Comparison of ENCODE assay signal across 19 cellular contexts in genomic region chr7:89085580-89085979, GRCh38.
DNase-seq lines count a peak whose midpoint lies in the region; ATAC-seq, FAIRE-seq and TF ChIP-seq lines count a peak whose summit lies in the region.
"Had no signal": no experiment of that assay in that cellular context is flagged by ENCODE, and none has a peak within 500 bp of the region (broad histone marks: within the 10 kb centered on the region; RNA-seq: fewer than 3 reads in every experiment).

No MANE protein-coding gene starts in this region.

- H3K36me3 ChIP-seq in SK-N-SH (replicated peaks in 1 of 2; ENCODE audit: control insufficient read depth in 1 of 2, insufficient read depth in 2 of 2, low read length in 1 of 2) (no peaks in the 10 kb centered on the region), endodermal cell (ENCODE audit: control insufficient read depth, insufficient read depth, low read length) (no peaks in the 10 kb centered on the region), body of pancreas (replicated peaks in 1 of 2; ENCODE audit: insufficient read depth in 1 of 2, low read depth in 2 of 2) (no peaks in the 10 kb centered on the region)
- H3K36me3 ChIP-seq: BLaER1 treated with 17β-estradiol and CSF1 and Interleukin-3, amounts not matched to agents 10 nM and 100 nM; HAP-1 had no signal

- H3K9me2 ChIP-seq in SK-N-SH, result no peaks in the 10 kb centered on the region

- H3K4me2 ChIP-seq in H9 (ENCODE audit: insufficient read depth, insufficient read length, low read length), result no peak overlapping the region
- no peak overlapping the region for H3K4me2 ChIP-seq in SK-N-SH
- H3K4me2 ChIP-seq: BLaER1 treated with 17β-estradiol and CSF1 and Interleukin-3, amounts not matched to agents 10 nM and 100 nM had no signal

- TF ChIP-seq RAD21 in SK-N-SH (IDR thresholded peaks at IDR 0.05; ENCODE audit: low read length), result no peak

- H2BK120ac ChIP-seq in H9 (ENCODE audit: low read depth, low read length, poor library complexity, severe bottlenecking), result no peak overlapping the region

- H2AFZ ChIP-seq in H9 (ENCODE audit: low read length), result no peak overlapping the region
- H2AFZ ChIP-seq in SK-N-SH (ENCODE audit: low read depth), result no peak overlapping the region

- H3K4ac ChIP-seq in H9 (ENCODE audit: low read depth, low read length), result no peak overlapping the region

- H3K56ac ChIP-seq in H9 (ENCODE audit: insufficient read length, low read depth, low read length), result no peak overlapping the region

- no peak overlapping the region for H2AK5ac ChIP-seq in H9 (ENCODE audit: insufficient read length, low read length)

- CTCF ChIA-PET in SK-N-SH (lab: Yijun Ruan, JAX), result interaction anchor here (0.7 kb wide), 1 partner anchor 41 kb away, joined by 3 read pairs; no protein-coding TSS in a partner anchor

- H3K79me2 ChIP-seq in H9 (ENCODE audit: insufficient read depth, low read length) (no peaks in the 10 kb centered on the region), SK-N-SH (ENCODE audit: insufficient read depth) (no peaks in the 10 kb centered on the region)

- H3K27ac Mint-ChIP-seq in H9, result peak overlapping the region in 2 of 3 experiments; percentile 30 to 50; a peak in 4 of 7 replicates
- H3K27ac Mint-ChIP-seq in endodermal cell, result peak overlapping the region; percentile 82
- H3K27ac Mint-ChIP-seq: B cell; CD8-positive, alpha-beta T cell had no signal

- H3K14ac ChIP-seq in H9 (ENCODE audit: insufficient read depth, low read length), result no peak overlapping the region

- no peak overlapping the region for H2BK12ac ChIP-seq in H9 (ENCODE audit: insufficient read length, low read depth, low read length)

- POLR2A ChIA-PET in SK-N-SH (lab: Yijun Ruan, JAX), result no interaction called here

- DNase-seq in D721Med (ENCODE audit: insufficient read length, low spot score) (no peak), H9 (no peak), SK-N-SH (peak; percentile 6), endodermal cell (no peak), body of pancreas (no peak), cortex of kidney (lab: John Stamatoyannopoulos, UW) (no peak)
- DNase-seq: Calu3; CD8-positive, alpha-beta T cell; DMS 273 treated with DMSO at 0.1 percent for 48 hours; DMS53; DND-41; EL had no signal

- no peaks in the 10 kb centered on the region for H3F3A ChIP-seq in SK-N-SH (replicated peaks; ENCODE audit: insufficient read depth)

- no peak for TF ChIP-seq POLR2A in body of pancreas (IDR thresholded peaks at IDR 0.05)

- H2BK15ac ChIP-seq in H9 (ENCODE audit: low read depth, low read length), result no peak overlapping the region

- H3K4me1 Mint-ChIP-seq in H9, result peaks cover 22 to 23% of the 10 kb centered on the region in 2 experiments
- peaks cover 30% of the 10 kb centered on the region for H3K4me1 Mint-ChIP-seq in endodermal cell
- H3K4me1 Mint-ChIP-seq: B cell had no signal

- no peak overlapping the region for H2BK5ac ChIP-seq in H9 (ENCODE audit: insufficient read length, low read length)

- H3K4me3 ChIP-seq in SK-N-SH (ENCODE audit: low read depth in 2 of 2, low read length in 1 of 2), result no peak overlapping the region
- no peak overlapping the region for H3K4me3 ChIP-seq in endodermal cell (ENCODE audit: low read length)
- no peak overlapping the region for H3K4me3 ChIP-seq in body of pancreas
- H3K4me3 ChIP-seq: BLaER1 treated with 17β-estradiol and CSF1 and Interleukin-3, amounts not matched to agents 10 nM and 100 nM; GM12878; HAP-1 had no signal

- H4K5ac ChIP-seq in H9 (ENCODE audit: insufficient read length, low read depth, low read length), result no peak overlapping the region

- H3K36me3 Mint-ChIP-seq in H9 (ENCODE audit: insufficient read depth in 1 of 3, low read depth in 3 of 3) (no peaks in the 10 kb centered on the region), endodermal cell (ENCODE audit: low read depth) (no peaks in the 10 kb centered on the region)
- H3K36me3 Mint-ChIP-seq: CD8-positive, alpha-beta T cell had no signal

- H3K27me3 Mint-ChIP-seq in H9 (ENCODE audit: low read depth) (no peaks in the 10 kb centered on the region; the same call in 1 of the 2 replicates), endodermal cell (ENCODE audit: insufficient read depth) (no peaks in the 10 kb centered on the region)
- H3K27me3 Mint-ChIP-seq: B cell had no signal

- no peaks in the 10 kb centered on the region for H3K79me1 ChIP-seq in H9 (ENCODE audit: insufficient read depth, low read depth, low read length, poor library complexity, severe bottlenecking)

- H3K4me1 ChIP-seq in H9 (ENCODE audit: insufficient read depth, low read length) (no peaks in the 10 kb centered on the region), SK-N-SH (ENCODE audit: control insufficient read depth in 1 of 2, insufficient read depth in 2 of 2, low read depth in 1 of 2, low read length in 1 of 2) (no peaks in the 10 kb centered on the region; a peak in 1 of 4 replicates), endodermal cell (ENCODE audit: control insufficient read depth, insufficient read depth, low read length) (peaks cover 6% of the 10 kb centered on the region), body of pancreas (no peaks in the 10 kb centered on the region)
- H3K4me1 ChIP-seq: BLaER1 treated with 17β-estradiol and CSF1 and Interleukin-3, amounts not matched to agents 10 nM and 100 nM; HAP-1 had no signal

- H4K8ac ChIP-seq in H9 (replicated peaks; ENCODE audit: insufficient read length, low read depth, low read length), result no peak overlapping the region

- intact Hi-C loops in body of pancreas (cut with DNase I), result no loop called here

- no peak overlapping the region for H3K23ac ChIP-seq in H9 (ENCODE audit: insufficient read length, low read depth, low read length)

- H3K23me2 ChIP-seq in H9 (ENCODE audit: insufficient read length, low read depth, low read length, poor library complexity, severe bottlenecking), result no peaks in the 10 kb centered on the region

- H3K9me3 Mint-ChIP-seq in H9, result no peaks in the 10 kb centered on the region
- no peaks in the 10 kb centered on the region for H3K9me3 Mint-ChIP-seq in endodermal cell
- H3K9me3 Mint-ChIP-seq: CD8-positive, alpha-beta T cell had no signal

- FAIRE-seq in D721Med (lab: Jason Lieb, UNC), result peak; percentile 84
- FAIRE-seq: GM12878, H1 had no signal

- peak in 1 of 2 experiments; percentile 80; a peak in 2 of 4 replicates for TF ChIP-seq EP300 in SK-N-SH (IDR thresholded peaks at IDR 0.05; ENCODE audit: borderline replicate concordance in 1 of 2, low read depth in 1 of 2, low read length in 1 of 2)

- H3K9ac ChIP-seq in H9 (ENCODE audit: extremely low read depth, insufficient read length, low read length) (no peak overlapping the region), SK-N-SH (no peak overlapping the region), endodermal cell (ENCODE audit: extremely low read depth, low read length, poor library complexity, severe bottlenecking) (no peak overlapping the region)
- H3K9ac ChIP-seq: BLaER1 treated with 17β-estradiol and CSF1 and Interleukin-3, amounts not matched to agents 10 nM and 100 nM had no signal

- ATAC-seq in body of pancreas (no peak), HG03565 (IDR thresholded peaks at IDR 0.05; ENCODE audit: unreplicated experiment) (no peak)
- ATAC-seq: CD8-positive, alpha-beta T cell; GM12878 had no signal

- no peak overlapping the region for H3K27ac ChIP-seq in H9 (ENCODE audit: insufficient read length, low read depth, low read length)
- no peak overlapping the region for H3K27ac ChIP-seq in SK-N-SH (ENCODE audit: low read depth in 2 of 2, low read length in 1 of 2)
- H3K27ac ChIP-seq in endodermal cell (ENCODE audit: low read depth, low read length), result no peak overlapping the region
- H3K27ac ChIP-seq in body of pancreas, result no peak overlapping the region
- H3K27ac ChIP-seq: BLaER1 treated with 17β-estradiol and CSF1 and Interleukin-3, amounts not matched to agents 10 nM and 100 nM; HL-60 had no signal

- no peak overlapping the region for H2BK20ac ChIP-seq in H9 (ENCODE audit: low read depth, low read length, poor library complexity, severe bottlenecking)

- H3T11ph ChIP-seq in H9 (ENCODE audit: low read length), result no peak overlapping the region

- TF ChIP-seq CTCF in D721Med (IDR thresholded peaks at IDR 0.05; ENCODE audit: insufficient read depth, missing control alignments) (no peak), H9 (conservative IDR thresholded peaks at IDR 0.05) (no peak), SK-N-SH (IDR thresholded peaks at IDR 0.05) (no peak), endodermal cell (conservative IDR thresholded peaks at IDR 0.05) (no peak), body of pancreas (IDR thresholded peaks at IDR 0.05) (no peak)

- H3K27me3 ChIP-seq in H9 (ENCODE audit: insufficient read depth, low read length), result no peaks in the 10 kb centered on the region
- no peaks in the 10 kb centered on the region for H3K27me3 ChIP-seq in SK-N-SH (ENCODE audit: insufficient read depth)
- no peaks in the 10 kb centered on the region for H3K27me3 ChIP-seq in endodermal cell (ENCODE audit: control insufficient read depth, insufficient read depth, low read length, poor library complexity, severe bottlenecking)
- no peaks in the 10 kb centered on the region for H3K27me3 ChIP-seq in body of pancreas
- H3K27me3 ChIP-seq: BLaER1 treated with 17β-estradiol and CSF1 and Interleukin-3, amounts not matched to agents 10 nM and 100 nM had no signal

- WGBS in H9 (ENCODE audit: extremely low coverage, insufficient read length, low lambda C conversion rate), result no CpG with 5 or more reads among the region's 2 CpGs
- 26% methylated on average over 2 of the region's 2 CpGs for WGBS in SK-N-SH (ENCODE audit: low lambda C conversion rate)
- WGBS in endodermal cell (ENCODE audit: insufficient coverage in 1 of 2, insufficient read length in 1 of 2), 2 experiments, result 52% methylated on average over 2 of the region's 2 CpGs; no CpG with 5 or more reads in 1 of the 2 experiments
- 72 to 77% methylated on average over 2 of the region's 2 CpGs for WGBS in body of pancreas, 2 donors

- H4K20me1 ChIP-seq in H9 (ENCODE audit: control insufficient read depth, insufficient read depth, insufficient read length) (no peaks in the 10 kb centered on the region), SK-N-SH (ENCODE audit: insufficient read depth) (no peaks in the 10 kb centered on the region)
- H4K20me1 ChIP-seq: BLaER1 treated with 17β-estradiol and CSF1 and Interleukin-3, amounts not matched to agents 10 nM and 100 nM had no signal

- H3K4me3 Mint-ChIP-seq in H9 (no peak overlapping the region), endodermal cell (no peak overlapping the region)
- H3K4me3 Mint-ChIP-seq: B cell; CD8-positive, alpha-beta T cell had no signal

- no peak overlapping the region for H3K18ac ChIP-seq in H9 (ENCODE audit: insufficient read length, low read depth, low read length)

- no peaks in the 10 kb centered on the region for H3K9me3 ChIP-seq in H9 (ENCODE audit: control insufficient read depth, low read depth, low read length)
- no peaks in the 10 kb centered on the region; the same call in 1 of the 2 replicates for H3K9me3 ChIP-seq in SK-N-SH
- H3K9me3 ChIP-seq in endodermal cell (ENCODE audit: control insufficient read depth, low read length), result no peaks in the 10 kb centered on the region
- H3K9me3 ChIP-seq in body of pancreas, result no peaks in the 10 kb centered on the region
- H3K9me3 ChIP-seq: BLaER1 treated with 17β-estradiol and CSF1 and Interleukin-3, amounts not matched to agents 10 nM and 100 nM; HAP-1 had no signal

- H4K91ac ChIP-seq in H9 (ENCODE audit: insufficient read length, low read depth, low read length), result no peak overlapping the region

TF ChIP-seq in SK-N-SH, 30 proteins besides CTCF, POLR2A, EP300 and RAD21 (continues in another document):
- TF ChIP-seq JUND (IDR thresholded peaks at IDR 0.05) (no peak), NRF1 (IDR thresholded peaks at IDR 0.05; ENCODE audit: low read depth, low read length) (no peak)
